ENCODE assay signal across 1 cellular context in the genomic region with DNA sequence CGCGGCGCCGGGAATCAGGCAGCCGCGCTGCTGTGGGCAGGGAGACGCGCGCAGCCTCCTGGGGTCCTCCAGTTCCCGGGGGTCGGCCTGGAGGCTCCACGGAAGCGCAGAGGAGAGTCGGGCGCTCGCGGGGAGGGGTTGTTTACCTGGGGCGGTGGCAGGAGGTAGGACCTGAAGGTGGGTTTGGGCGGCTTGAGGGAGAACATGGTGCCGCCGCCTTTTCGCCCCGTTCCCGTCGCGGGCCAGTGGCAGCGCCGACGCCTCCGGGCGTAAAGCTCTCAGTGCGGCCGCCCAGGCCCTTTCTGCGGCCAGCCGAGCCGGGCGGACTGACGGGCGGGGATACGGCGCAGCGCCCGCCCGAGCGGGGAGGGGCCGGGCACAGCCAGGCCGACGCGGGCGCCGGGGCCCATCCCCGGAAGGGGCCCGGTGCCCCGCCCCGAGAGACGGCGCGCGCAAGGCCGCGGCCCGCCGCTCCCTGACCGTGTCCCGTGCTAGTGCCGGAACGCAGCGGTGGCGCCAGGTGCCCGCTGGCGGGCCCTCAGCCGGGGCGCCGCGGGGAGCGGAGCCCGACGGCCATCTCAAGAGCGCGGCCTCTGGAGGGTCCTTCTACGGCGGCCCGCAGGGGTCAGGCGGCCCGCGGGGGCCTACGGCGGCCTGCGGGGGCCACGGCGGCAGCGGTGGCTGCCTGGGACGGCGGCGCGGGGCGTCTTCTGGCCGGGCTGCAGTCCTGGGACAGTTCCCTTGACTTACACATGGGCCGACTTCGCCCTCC.
TF ChIP-seq lines count a peak whose summit lies in the region.

A gene with protein sequence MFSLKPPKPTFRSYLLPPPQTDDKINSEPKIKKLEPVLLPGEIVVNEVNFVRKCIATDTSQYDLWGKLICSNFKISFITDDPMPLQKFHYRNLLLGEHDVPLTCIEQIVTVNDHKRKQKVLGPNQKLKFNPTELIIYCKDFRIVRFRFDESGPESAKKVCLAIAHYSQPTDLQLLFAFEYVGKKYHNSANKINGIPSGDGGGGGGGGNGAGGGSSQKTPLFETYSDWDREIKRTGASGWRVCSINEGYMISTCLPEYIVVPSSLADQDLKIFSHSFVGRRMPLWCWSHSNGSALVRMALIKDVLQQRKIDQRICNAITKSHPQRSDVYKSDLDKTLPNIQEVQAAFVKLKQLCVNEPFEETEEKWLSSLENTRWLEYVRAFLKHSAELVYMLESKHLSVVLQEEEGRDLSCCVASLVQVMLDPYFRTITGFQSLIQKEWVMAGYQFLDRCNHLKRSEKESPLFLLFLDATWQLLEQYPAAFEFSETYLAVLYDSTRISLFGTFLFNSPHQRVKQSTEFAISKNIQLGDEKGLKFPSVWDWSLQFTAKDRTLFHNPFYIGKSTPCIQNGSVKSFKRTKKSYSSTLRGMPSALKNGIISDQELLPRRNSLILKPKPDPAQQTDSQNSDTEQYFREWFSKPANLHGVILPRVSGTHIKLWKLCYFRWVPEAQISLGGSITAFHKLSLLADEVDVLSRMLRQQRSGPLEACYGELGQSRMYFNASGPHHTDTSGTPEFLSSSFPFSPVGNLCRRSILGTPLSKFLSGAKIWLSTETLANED (minus strand): TSS at position 328 of the 772 bp plus-strand sequence. CDS start 122 bp downstream, at position 206.

TF ChIP-seq in K562, 482 proteins besides CTCF, POLR2A, EP300 and RAD21 (continued from another document and continues in another):
- no peak for TF ChIP-seq EZH2 (IDR thresholded peaks at IDR 0.05; ENCODE audit: borderline replicate concordance, low read depth, low read length)
- no peak for TF ChIP-seq FOXK1 (CRISPR knock-in tag; IDR thresholded peaks at IDR 0.05; ENCODE audit: borderline replicate concordance)
- no peak for TF ChIP-seq POLR2AphosphoS2 (IDR thresholded peaks at IDR 0.05; ENCODE audit: low read length)
- TF ChIP-seq, protein P1, sequence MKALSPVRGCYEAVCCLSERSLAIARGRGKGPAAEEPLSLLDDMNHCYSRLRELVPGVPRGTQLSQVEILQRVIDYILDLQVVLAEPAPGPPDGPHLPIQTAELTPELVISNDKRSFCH (CRISPR knock-in tag; IDR thresholded peaks at IDR 0.05), result no peak
- TF ChIP-seq, protein P1 (tag; IDR thresholded peaks at IDR 0.05), result peak; percentile 45; the same call in 1 of the 2 replicates
- TF ChIP-seq ZC3H11A (IDR thresholded peaks at IDR 0.05; ENCODE audit: low read depth, low read length), result no peak
- no peak for TF ChIP-seq PHB2 (IDR thresholded peaks at IDR 0.05; ENCODE audit: low read depth)
- TF ChIP-seq ASH1L (IDR thresholded peaks at IDR 0.05; ENCODE audit: borderline replicate concordance, low read depth, partially characterized antibody), result no peak
- TF ChIP-seq, protein P2, sequence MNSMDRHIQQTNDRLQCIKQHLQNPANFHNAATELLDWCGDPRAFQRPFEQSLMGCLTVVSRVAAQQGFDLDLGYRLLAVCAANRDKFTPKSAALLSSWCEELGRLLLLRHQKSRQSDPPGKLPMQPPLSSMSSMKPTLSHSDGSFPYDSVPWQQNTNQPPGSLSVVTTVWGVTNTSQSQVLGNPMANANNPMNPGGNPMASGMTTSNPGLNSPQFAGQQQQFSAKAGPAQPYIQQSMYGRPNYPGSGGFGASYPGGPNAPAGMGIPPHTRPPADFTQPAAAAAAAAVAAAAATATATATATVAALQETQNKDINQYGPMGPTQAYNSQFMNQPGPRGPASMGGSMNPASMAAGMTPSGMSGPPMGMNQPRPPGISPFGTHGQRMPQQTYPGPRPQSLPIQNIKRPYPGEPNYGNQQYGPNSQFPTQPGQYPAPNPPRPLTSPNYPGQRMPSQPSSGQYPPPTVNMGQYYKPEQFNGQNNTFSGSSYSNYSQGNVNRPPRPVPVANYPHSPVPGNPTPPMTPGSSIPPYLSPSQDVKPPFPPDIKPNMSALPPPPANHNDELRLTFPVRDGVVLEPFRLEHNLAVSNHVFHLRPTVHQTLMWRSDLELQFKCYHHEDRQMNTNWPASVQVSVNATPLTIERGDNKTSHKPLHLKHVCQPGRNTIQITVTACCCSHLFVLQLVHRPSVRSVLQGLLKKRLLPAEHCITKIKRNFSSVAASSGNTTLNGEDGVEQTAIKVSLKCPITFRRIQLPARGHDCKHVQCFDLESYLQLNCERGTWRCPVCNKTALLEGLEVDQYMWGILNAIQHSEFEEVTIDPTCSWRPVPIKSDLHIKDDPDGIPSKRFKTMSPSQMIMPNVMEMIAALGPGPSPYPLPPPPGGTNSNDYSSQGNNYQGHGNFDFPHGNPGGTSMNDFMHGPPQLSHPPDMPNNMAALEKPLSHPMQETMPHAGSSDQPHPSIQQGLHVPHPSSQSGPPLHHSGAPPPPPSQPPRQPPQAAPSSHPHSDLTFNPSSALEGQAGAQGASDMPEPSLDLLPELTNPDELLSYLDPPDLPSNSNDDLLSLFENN (IDR thresholded peaks at IDR 0.05; ENCODE audit: low read depth in 2 of 2, low read length in 2 of 2), result no peak
- TF ChIP-seq, protein P3, sequence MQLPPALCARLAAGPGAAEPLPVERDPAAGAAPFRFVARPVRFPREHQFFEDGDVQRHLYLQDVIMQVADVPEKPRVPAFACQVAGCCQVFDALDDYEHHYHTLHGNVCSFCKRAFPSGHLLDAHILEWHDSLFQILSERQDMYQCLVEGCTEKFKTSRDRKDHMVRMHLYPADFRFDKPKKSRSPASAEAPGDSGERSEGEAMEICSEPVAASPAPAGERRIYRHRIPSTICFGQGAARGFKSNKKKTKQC (CRISPR knock-in tag; IDR thresholded peaks at IDR 0.05), result no peak
- TF ChIP-seq ZNF143 (CRISPR knock-in tag; IDR thresholded peaks at IDR 0.05), result no peak
- no peak for TF ChIP-seq ZNF134 (CRISPR knock-in tag; conservative IDR thresholded peaks at IDR 0.05)
- TF ChIP-seq, protein P4, sequence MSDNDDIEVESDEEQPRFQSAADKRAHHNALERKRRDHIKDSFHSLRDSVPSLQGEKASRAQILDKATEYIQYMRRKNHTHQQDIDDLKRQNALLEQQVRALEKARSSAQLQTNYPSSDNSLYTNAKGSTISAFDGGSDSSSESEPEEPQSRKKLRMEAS (CRISPR knock-in tag; IDR thresholded peaks at IDR 0.05), result no peak; the same call in 1 of the 2 replicates
- peak; percentile 58; the same call in 1 of the 2 replicates for TF ChIP-seq HDAC8 (tag; IDR thresholded peaks at IDR 0.05)
- TF ChIP-seq, protein P5, sequence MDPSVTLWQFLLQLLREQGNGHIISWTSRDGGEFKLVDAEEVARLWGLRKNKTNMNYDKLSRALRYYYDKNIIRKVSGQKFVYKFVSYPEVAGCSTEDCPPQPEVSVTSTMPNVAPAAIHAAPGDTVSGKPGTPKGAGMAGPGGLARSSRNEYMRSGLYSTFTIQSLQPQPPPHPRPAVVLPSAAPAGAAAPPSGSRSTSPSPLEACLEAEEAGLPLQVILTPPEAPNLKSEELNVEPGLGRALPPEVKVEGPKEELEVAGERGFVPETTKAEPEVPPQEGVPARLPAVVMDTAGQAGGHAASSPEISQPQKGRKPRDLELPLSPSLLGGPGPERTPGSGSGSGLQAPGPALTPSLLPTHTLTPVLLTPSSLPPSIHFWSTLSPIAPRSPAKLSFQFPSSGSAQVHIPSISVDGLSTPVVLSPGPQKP (CRISPR knock-in tag; IDR thresholded peaks at IDR 0.05), result no peak
- no peak for TF ChIP-seq PCBP1 (IDR thresholded peaks at IDR 0.05; ENCODE audit: low read depth, low read length, poor library complexity, severe bottlenecking)
- TF ChIP-seq SIRT6 (IDR thresholded peaks at IDR 0.05; ENCODE audit: low read depth, low read length), result no peak
- no peak for TF ChIP-seq MYNN (IDR thresholded peaks at IDR 0.05)
- TF ChIP-seq MYNN (CRISPR knock-in tag; IDR thresholded peaks at IDR 0.05), result no peak
- no peak for TF ChIP-seq ZNF583 (CRISPR knock-in tag; IDR thresholded peaks at IDR 0.05)
- TF ChIP-seq, protein P6, sequence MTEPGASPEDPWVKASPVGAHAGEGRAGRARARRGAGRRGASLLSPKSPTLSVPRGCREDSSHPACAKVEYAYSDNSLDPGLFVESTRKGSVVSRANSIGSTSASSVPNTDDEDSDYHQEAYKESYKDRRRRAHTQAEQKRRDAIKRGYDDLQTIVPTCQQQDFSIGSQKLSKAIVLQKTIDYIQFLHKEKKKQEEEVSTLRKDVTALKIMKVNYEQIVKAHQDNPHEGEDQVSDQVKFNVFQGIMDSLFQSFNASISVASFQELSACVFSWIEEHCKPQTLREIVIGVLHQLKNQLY (CRISPR knock-in tag; conservative IDR thresholded peaks at IDR 0.05), result no peak
- no peak for TF ChIP-seq ZFP30 (CRISPR knock-in tag; IDR thresholded peaks at IDR 0.05; ENCODE audit: borderline replicate concordance)
- TF ChIP-seq, protein P7, sequence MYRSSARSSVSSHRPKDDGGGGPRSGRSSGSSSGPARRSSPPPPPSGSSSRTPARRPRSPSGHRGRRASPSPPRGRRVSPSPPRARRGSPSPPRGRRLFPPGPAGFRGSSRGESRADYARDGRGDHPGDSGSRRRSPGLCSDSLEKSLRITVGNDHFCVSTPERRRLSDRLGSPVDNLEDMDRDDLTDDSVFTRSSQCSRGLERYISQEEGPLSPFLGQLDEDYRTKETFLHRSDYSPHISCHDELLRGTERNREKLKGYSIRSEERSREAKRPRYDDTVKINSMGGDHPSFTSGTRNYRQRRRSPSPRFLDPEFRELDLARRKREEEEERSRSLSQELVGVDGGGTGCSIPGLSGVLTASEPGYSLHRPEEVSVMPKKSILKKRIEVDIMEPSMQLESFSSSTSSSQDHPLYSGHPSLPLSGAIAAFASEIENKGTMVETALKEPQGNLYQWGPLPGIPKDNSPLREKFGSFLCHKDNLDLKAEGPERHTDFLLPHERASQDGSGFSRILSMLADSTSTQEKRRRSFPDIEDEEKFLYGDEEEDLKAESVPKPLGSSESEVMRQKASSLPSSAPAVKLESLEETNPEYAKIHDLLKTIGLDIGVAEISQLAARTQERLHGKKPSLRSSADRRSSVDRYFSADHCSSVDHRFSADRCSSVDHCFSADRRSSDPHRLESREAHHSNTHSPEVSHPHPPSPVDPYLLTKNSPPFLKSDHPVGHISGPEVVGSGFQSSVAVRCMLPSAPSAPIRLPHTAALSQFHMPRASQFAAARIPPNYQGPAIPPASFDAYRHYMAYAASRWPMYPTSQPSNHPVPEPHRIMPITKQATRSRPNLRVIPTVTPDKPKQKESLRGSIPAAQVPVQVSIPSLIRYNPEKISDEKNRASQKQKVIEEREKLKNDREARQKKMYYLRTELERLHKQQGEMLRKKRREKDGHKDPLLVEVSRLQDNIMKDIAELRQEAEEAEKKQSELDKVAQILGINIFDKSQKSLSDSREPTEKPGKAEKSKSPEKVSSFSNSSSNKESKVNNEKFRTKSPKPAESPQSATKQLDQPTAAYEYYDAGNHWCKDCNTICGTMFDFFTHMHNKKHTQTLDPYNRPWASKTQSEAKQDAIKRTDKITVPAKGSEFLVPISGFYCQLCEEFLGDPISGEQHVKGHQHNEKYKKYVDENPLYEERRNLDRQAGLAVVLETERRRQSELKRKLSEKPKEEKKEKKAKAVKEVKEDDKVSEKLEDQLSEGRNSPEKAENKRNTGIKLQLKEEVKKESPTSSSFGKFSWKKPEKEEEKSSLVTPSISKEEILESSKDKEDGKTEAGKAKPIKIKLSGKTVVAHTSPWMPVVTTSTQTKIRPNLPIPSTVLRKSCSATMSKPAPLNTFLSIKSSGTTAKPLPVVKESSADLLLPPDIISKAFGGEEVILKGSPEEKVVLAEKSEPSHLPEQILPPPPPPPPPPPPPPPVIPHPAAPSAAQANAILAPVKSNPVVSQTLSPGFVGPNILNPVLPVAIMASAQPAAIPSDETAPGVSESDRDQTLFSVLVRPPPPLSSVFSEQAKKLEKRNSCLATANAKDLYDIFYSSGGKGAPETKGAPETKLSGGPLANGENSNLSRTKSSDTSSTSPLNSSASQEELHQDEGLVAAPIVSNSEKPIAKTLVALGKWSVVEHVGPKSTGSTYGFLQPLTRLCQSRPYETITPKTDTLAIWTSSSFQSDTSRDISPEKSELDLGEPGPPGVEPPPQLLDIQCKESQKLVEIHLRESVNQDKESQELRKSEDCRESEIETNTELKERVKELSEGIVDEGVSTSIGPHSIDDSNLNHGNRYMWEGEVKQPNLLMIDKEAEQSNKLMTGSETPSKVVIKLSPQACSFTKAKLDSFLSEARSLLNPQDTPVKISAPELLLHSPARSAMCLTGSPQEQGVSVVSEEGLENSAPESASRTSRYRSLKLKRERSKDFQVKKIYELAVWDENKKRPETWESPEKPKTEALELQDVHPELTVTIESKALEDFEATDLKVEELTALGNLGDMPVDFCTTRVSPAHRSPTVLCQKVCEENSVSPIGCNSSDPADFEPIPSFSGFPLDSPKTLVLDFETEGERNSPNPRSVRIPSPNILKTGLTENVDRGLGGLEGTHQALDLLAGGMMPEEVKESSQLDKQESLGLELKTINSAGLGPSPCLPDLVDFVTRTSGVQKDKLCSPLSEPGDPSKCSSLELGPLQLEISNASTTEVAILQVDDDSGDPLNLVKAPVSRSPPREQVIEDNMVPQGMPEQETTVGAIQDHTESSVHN (IDR thresholded peaks at IDR 0.05; ENCODE audit: borderline replicate concordance in 1 of 2, low read depth in 1 of 2), result no peak
- TF ChIP-seq, protein P8, sequence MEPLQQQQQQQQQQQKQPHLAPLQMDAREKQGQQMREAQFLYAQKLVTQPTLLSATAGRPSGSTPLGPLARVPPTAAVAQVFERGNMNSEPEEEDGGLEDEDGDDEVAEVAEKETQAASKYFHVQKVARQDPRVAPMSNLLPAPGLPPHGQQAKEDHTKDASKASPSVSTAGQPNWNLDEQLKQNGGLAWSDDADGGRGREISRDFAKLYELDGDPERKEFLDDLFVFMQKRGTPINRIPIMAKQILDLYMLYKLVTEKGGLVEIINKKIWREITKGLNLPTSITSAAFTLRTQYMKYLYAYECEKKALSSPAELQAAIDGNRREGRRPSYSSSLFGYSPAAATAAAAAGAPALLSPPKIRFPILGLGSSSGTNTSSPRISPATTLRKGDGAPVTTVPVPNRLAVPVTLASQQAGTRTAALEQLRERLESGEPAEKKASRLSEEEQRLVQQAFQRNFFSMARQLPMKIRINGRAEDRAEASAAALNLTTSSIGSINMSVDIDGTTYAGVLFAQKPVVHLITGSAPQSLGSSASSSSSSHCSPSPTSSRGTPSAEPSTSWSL (CRISPR knock-in tag; IDR thresholded peaks at IDR 0.05; ENCODE audit: borderline replicate concordance), result no peak
- no peak for TF ChIP-seq KHSRP (IDR thresholded peaks at IDR 0.05)
- peak; percentile 73 for TF ChIP-seq POLR2H (tag; IDR thresholded peaks at IDR 0.05; ENCODE audit: low read depth)
- TF ChIP-seq CHCHD3 (CRISPR knock-in tag; IDR thresholded peaks at IDR 0.05), result no peak
